1 cellular context compared by ENCODE assay signal in the genomic region with DNA sequence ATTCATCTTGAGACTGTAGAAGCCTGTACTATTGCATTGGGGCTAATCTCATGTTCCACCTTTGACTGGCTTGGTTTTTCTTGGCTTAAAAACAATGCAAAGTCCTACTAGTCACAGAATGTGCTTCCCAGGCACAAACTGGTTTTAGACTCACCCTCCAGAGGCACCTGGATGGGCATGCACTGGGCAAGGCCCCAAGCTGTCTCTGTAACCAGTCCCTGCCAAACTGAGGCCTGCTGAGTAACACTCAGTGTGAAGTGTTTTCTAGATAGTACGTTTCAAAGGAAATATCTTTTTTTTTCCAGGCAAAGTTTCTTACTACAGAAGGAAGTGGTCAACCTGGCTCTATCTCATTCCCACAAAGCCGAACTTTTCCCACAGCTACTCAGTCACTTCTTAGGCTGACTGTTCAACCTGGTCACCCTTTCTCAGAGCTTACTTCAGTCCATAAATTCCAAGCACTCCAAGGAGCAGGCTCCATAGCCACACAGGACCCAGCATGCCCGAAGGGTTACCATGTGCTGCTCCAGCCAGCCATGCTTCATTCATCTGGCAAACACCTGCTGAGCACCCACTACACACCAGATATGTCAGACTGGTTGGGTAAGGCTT.
TF ChIP-seq lines count a peak whose summit lies in the region.

No MANE protein-coding gene starts in this region.

TF ChIP-seq in IMR-90, 13 proteins besides CTCF, POLR2A, EP300 and RAD21 (continued from another document):
- TF ChIP-seq USF2 (IDR thresholded peaks at IDR 0.05; ENCODE audit: low read depth, low read length): no peak
- TF ChIP-seq RCOR1 (IDR thresholded peaks at IDR 0.05; ENCODE audit: insufficient replicate concordance, low read length): no peak
- TF ChIP-seq MXI1 (IDR thresholded peaks at IDR 0.05; ENCODE audit: borderline replicate concordance, low read depth, low read length): 0 out of 2 replicates have a peak, but pooled peaks have one; percentile 20
- TF ChIP-seq BHLHE40 (IDR thresholded peaks at IDR 0.05; ENCODE audit: low read depth, low read length): no peak
